Comparison of ENCODE assay signal across 16 cellular contexts in the genomic region with DNA sequence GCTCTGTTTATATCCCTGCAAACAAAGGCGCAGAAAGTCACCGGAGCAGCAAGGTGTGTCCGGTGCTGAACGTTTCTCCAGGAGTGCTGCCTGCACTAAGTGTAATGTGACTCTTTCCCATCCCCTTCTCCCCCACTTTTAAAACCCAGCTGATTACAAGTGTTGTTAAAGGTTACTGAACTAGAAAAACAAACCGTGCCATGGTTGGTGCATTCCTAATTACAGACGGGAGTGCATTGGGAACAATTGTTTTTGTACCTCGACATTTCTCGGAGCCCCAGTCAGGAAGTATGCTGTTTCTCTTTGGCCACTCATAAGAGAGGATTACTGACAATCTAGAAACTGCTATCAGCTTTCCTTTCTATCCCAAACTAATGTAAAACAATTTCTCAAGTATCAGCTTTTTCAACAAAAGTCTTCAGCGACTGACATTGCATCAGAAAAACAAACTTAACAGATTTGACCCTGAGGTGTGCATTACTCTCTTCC.
A peak's percentile ranks its signal among the peaks of the same experiment; 100 is the strongest.
DNase-seq lines count a peak whose midpoint lies in the region; ATAC-seq and TF ChIP-seq lines count a peak whose summit lies in the region.
"Had no signal": no experiment of that assay in that cellular context is flagged by ENCODE, and none has a peak within 500 bp of the region (broad histone marks: within the 10 kb centered on the region; RNA-seq: fewer than 3 reads in every experiment).

No MANE protein-coding gene starts in this region.

- ATAC-seq in IMR-90 (ENCODE audit: low read depth) (peak; percentile 57), GM18870 (IDR thresholded peaks at IDR 0.05; ENCODE audit: unreplicated experiment) (no peak)
- ATAC-seq: activated CD8-positive, alpha-beta memory T cell treated with anti-CD3 and anti-CD28 coated beads, Interleukin-2, amount 10 ng/mL, durations not matched to agents 7 days and 5 days; CD8-positive, alpha-beta T cell; stimulated activated memory B cell treated with anti-CD40 and anti-IgM and Interleukin-4, amounts not matched to agents 10 μg/mL and 1 μg/mL and 100 μg/mL, for 72 hours had no signal

- CTCF ChIA-PET in IMR-90 (lab: Yijun Ruan, JAX): no interaction called here
- CTCF ChIA-PET in activated naive CD4-positive, alpha-beta T cell treated with anti-CD3 and anti-CD28 coated beads for 36 hours (lab: Charles Lee): no interaction called here

- POLR2A ChIA-PET in IMR-90 (lab: Charles Lee; ENCODE audit: unreplicated experiment): no interaction called here

- no peak overlapping the region for H3K27ac Mint-ChIP-seq in activated naive CD4-positive, alpha-beta T cell treated with anti-CD3 and anti-CD28 coated beads for 36 hours
- H3K27ac Mint-ChIP-seq: activated CD8-positive, alpha-beta memory T cell treated with anti-CD3 and anti-CD28 coated beads, Interleukin-2, amount 10 ng/mL, durations not matched to agents 7 days and 5 days; activated naive CD4-positive, alpha-beta T cell treated with anti-CD3 and anti-CD28 coated beads, Interleukin-2, amount 50 U/mL, for 24 hours; CD8-positive, alpha-beta T cell; stimulated activated memory B cell treated with anti-CD40 and anti-IgM and Interleukin-4, amounts not matched to agents 10 μg/mL and 1 μg/mL and 100 μg/mL, for 72 hours had no signal

- H3K4me3 Mint-ChIP-seq in activated naive CD4-positive, alpha-beta T cell treated with anti-CD3 and anti-CD28 coated beads for 36 hours: no peak overlapping the region
- H3K4me3 Mint-ChIP-seq: activated CD8-positive, alpha-beta memory T cell treated with anti-CD3 and anti-CD28 coated beads, Interleukin-2, amount 10 ng/mL, durations not matched to agents 7 days and 5 days; activated naive CD4-positive, alpha-beta T cell treated with anti-CD3 and anti-CD28 coated beads, Interleukin-2, amount 50 U/mL, for 24 hours; CD8-positive, alpha-beta T cell; stimulated activated memory B cell treated with anti-CD40 and anti-IgM and Interleukin-4, amounts not matched to agents 10 μg/mL and 1 μg/mL and 100 μg/mL, for 72 hours had no signal

- H3K36me3 Mint-ChIP-seq in activated naive CD4-positive, alpha-beta T cell treated with anti-CD3 and anti-CD28 coated beads for 36 hours (ENCODE audit: low read depth): no peaks in the 10 kb centered on the region
- H3K36me3 Mint-ChIP-seq: activated CD8-positive, alpha-beta memory T cell treated with anti-CD3 and anti-CD28 coated beads, Interleukin-2, amount 10 ng/mL, durations not matched to agents 7 days and 5 days; activated naive CD4-positive, alpha-beta T cell treated with anti-CD3 and anti-CD28 coated beads, Interleukin-2, amount 50 U/mL, for 24 hours; CD8-positive, alpha-beta T cell; stimulated activated memory B cell treated with anti-CD40 and anti-IgM and Interleukin-4, amounts not matched to agents 10 μg/mL and 1 μg/mL and 100 μg/mL, for 72 hours had no signal

- H2BK20ac ChIP-seq in IMR-90 (ENCODE audit: low read depth, low read length): no peak overlapping the region

- H3K4me2 ChIP-seq in IMR-90 (ENCODE audit: low read depth, low read length) (peak overlapping the region; percentile 69), hepatocyte (peak overlapping the region; percentile 68), MM.1S (ENCODE audit: low read depth, low read length) (no peak overlapping the region)

- no peak overlapping the region for H2BK120ac ChIP-seq in IMR-90 (ENCODE audit: low read depth, low read length)

- H3K27me3 ChIP-seq in IMR-90 (ENCODE audit: control insufficient read depth, insufficient read depth, low read length) (peaks cover 10% of the 10 kb centered on the region), hepatocyte (no peaks in the 10 kb centered on the region), MM.1S (replicated peaks; ENCODE audit: insufficient read depth, low read length) (no peaks in the 10 kb centered on the region)
- H3K27me3 ChIP-seq: cardiac muscle cell, right atrium auricular region had no signal

- H2BK5ac ChIP-seq in IMR-90 (ENCODE audit: low read depth, low read length, poor library complexity, severe bottlenecking): no peak overlapping the region

- DNase-seq in IMR-90 (no peak), NCI-H69 (lab: John Stamatoyannopoulos, UW) (peak; percentile 44), hepatocyte (ENCODE audit: low spot score) (peak; percentile 22), skeletal muscle cell (ENCODE audit: low read depth) (no peak), MM.1S (no peak)
- DNase-seq in activated naive CD4-positive, alpha-beta T cell treated with anti-CD3 and anti-CD28 coated beads for 36 hours: no peak
- DNase-seq: activated CD8-positive, alpha-beta memory T cell treated with anti-CD3 and anti-CD28 coated beads, Interleukin-2, amount 10 ng/mL, durations not matched to agents 7 days and 5 days; CD8-positive, alpha-beta T cell; KBM-7; NCI-H1436 treated with DMSO at 0.1 percent for 48 hours had no signal

- no peaks in the 10 kb centered on the region for H3K4me1 Mint-ChIP-seq in activated naive CD4-positive, alpha-beta T cell treated with anti-CD3 and anti-CD28 coated beads for 36 hours (ENCODE audit: low read depth)
- H3K4me1 Mint-ChIP-seq: activated CD8-positive, alpha-beta memory T cell treated with anti-CD3 and anti-CD28 coated beads, Interleukin-2, amount 10 ng/mL, durations not matched to agents 7 days and 5 days; activated naive CD4-positive, alpha-beta T cell treated with anti-CD3 and anti-CD28 coated beads, Interleukin-2, amount 50 U/mL, for 24 hours; stimulated activated memory B cell treated with anti-CD40 and anti-IgM and Interleukin-4, amounts not matched to agents 10 μg/mL and 1 μg/mL and 100 μg/mL, for 72 hours had no signal

- H3K79me2 ChIP-seq in hepatocyte: no peaks in the 10 kb centered on the region
- no peaks in the 10 kb centered on the region for H3K79me2 ChIP-seq in MM.1S (ENCODE audit: low read length)

- TF ChIP-seq CTCF in IMR-90 (conservative IDR thresholded peaks at IDR 0.05; ENCODE audit: low read depth, low read length) (no peak), hepatocyte (IDR thresholded peaks at IDR 0.05; ENCODE audit: poor library complexity) (no peak), MM.1S (IDR thresholded peaks at IDR 0.05; ENCODE audit: low read length) (no peak)

- no peak overlapping the region for H2AK5ac ChIP-seq in IMR-90 (ENCODE audit: low read depth, low read length)

- no peak overlapping the region for H4K91ac ChIP-seq in IMR-90 (ENCODE audit: insufficient read depth, low read depth, low read length)

- dilution Hi-C loops in IMR-90 (cut with HindIII; ENCODE audit: low sequenced_read_pairs, unreplicated experiment): no loop called here

- WGBS in IMR-90 (ENCODE audit: extremely low coverage in 2 of 2, insufficient read length in 1 of 2), 2 experiments: no CpG with 5 or more reads among the region's 9 CpGs
- 24% methylated on average over 9 of the region's 9 CpGs for WGBS in hepatocyte (ENCODE audit: low lambda C conversion rate, missing lambda C conversion rate)

- TF ChIP-seq POLR2A in IMR-90 (IDR thresholded peaks at IDR 0.05; ENCODE audit: low read depth, low read length): no peak

- H3K36me3 ChIP-seq in IMR-90 (ENCODE audit: control insufficient read depth, insufficient read depth, low read length): no peaks in the 10 kb centered on the region
- no peaks in the 10 kb centered on the region for H3K36me3 ChIP-seq in hepatocyte (replicated peaks; ENCODE audit: insufficient read depth, low read depth)
- no peaks in the 10 kb centered on the region for H3K36me3 ChIP-seq in MM.1S (replicated peaks; ENCODE audit: insufficient read depth, low read length)
- H3K36me3 ChIP-seq: cardiac muscle cell, right atrium auricular region had no signal

- peak overlapping the region; percentile 6; the same call in 1 of the 2 replicates for H3K9ac ChIP-seq in IMR-90 (ENCODE audit: low read depth, low read length)
- no peak overlapping the region for H3K9ac ChIP-seq in MM.1S (ENCODE audit: low read length)

- no peak overlapping the region for H3K23ac ChIP-seq in IMR-90 (ENCODE audit: low read depth, low read length)

- intact Hi-C loops in IMR-90 (cut with micrococcal nuclease): no loop called here
- intact Hi-C loops in activated naive CD4-positive, alpha-beta T cell treated with anti-CD3 and anti-CD28 coated beads for 36 hours (cut with micrococcal nuclease): no loop called here

- no peak overlapping the region; the same call in 1 of the 2 replicates for H4K5ac ChIP-seq in IMR-90 (ENCODE audit: low read depth, low read length)

- H2AFZ ChIP-seq in IMR-90 (replicated peaks; ENCODE audit: low read length, poor library complexity): peak overlapping the region; percentile 26
- peak overlapping the region; percentile 57 for H2AFZ ChIP-seq in hepatocyte
- no peak overlapping the region for H2AFZ ChIP-seq in MM.1S (ENCODE audit: low read length)

- no peak for TF ChIP-seq RAD21 in IMR-90 (IDR thresholded peaks at IDR 0.05; ENCODE audit: low read length)

- H3K18ac ChIP-seq in IMR-90 (ENCODE audit: low read depth, low read length): no peak overlapping the region

- H3K27ac ChIP-seq in IMR-90 (ENCODE audit: insufficient read depth, low read length) (no peak overlapping the region), hepatocyte (peak overlapping the region; percentile 18), MM.1S (ENCODE audit: low read length) (no peak overlapping the region)
- H3K27ac ChIP-seq: cardiac muscle cell, right atrium auricular region, SK-N-MC had no signal

- in situ Hi-C loops in IMR-90 (cut with MboI; ENCODE audit: low sequenced_read_pairs): no loop called here

- H3K27me3 Mint-ChIP-seq in activated naive CD4-positive, alpha-beta T cell treated with anti-CD3 and anti-CD28 coated beads for 36 hours (ENCODE audit: low read depth): no peaks in the 10 kb centered on the region
- H3K27me3 Mint-ChIP-seq: activated CD8-positive, alpha-beta memory T cell treated with anti-CD3 and anti-CD28 coated beads, Interleukin-2, amount 10 ng/mL, durations not matched to agents 7 days and 5 days; stimulated activated memory B cell treated with anti-CD40 and anti-IgM and Interleukin-4, amounts not matched to agents 10 μg/mL and 1 μg/mL and 100 μg/mL, for 72 hours had no signal

- H2BK15ac ChIP-seq in IMR-90 (ENCODE audit: low read depth, low read length): no peak overlapping the region

- no peak overlapping the region for H2AK9ac ChIP-seq in IMR-90 (replicated peaks; ENCODE audit: low read depth, low read length, poor library complexity)

- H3K4me1 ChIP-seq in IMR-90 (ENCODE audit: control insufficient read depth, insufficient read depth, low read length) (no peaks in the 10 kb centered on the region; the same call in 1 of the 2 replicates), hepatocyte (ENCODE audit: insufficient read depth) (no peaks in the 10 kb centered on the region), MM.1S (ENCODE audit: low read length) (no peaks in the 10 kb centered on the region)
- H3K4me1 ChIP-seq: right atrium auricular region had no signal

- H3K4ac ChIP-seq in IMR-90 (ENCODE audit: low read depth, low read length): no peak overlapping the region

- 0 out of 2 replicates have a peak overlapping the region, but pooled peaks have one; percentile 17 for H3K14ac ChIP-seq in IMR-90 (replicated peaks; ENCODE audit: low read depth, low read length)

- H3K4me3 ChIP-seq in IMR-90 (ENCODE audit: insufficient read depth, low read depth, low read length): 0 out of 2 replicates have a peak overlapping the region, but pooled peaks have one; percentile 7
- H3K4me3 ChIP-seq in hepatocyte: no peak overlapping the region
- H3K4me3 ChIP-seq in skeletal muscle cell (ENCODE audit: low read depth, low read length): peak overlapping the region; percentile 15
- no peak overlapping the region for H3K4me3 ChIP-seq in MM.1S (ENCODE audit: low read length)
- H3K4me3 ChIP-seq: cardiac muscle cell, right atrium auricular region, SK-N-MC had no signal

- no peak overlapping the region; the same call in 1 of the 2 replicates for H3K56ac ChIP-seq in IMR-90 (ENCODE audit: extremely low read depth, insufficient read depth, low read length)

- no peaks in the 10 kb centered on the region for H3K9me1 ChIP-seq in IMR-90 (ENCODE audit: insufficient read depth, low read length)

- H3K9me3 ChIP-seq in IMR-90 (ENCODE audit: control insufficient read depth, insufficient read depth, low read length) (no peaks in the 10 kb centered on the region), hepatocyte (ENCODE audit: low read depth) (no peaks in the 10 kb centered on the region), MM.1S (replicated peaks; ENCODE audit: insufficient read depth, low read length) (no peaks in the 10 kb centered on the region)
- H3K9me3 ChIP-seq: right atrium auricular region had no signal

- H4K8ac ChIP-seq in IMR-90 (ENCODE audit: low read depth in 2 of 2, low read length in 2 of 2): no peak overlapping the region

- H3F3A ChIP-seq in MM.1S (ENCODE audit: insufficient read depth, low read length): no peaks in the 10 kb centered on the region

- H3K9me3 Mint-ChIP-seq in activated naive CD4-positive, alpha-beta T cell treated with anti-CD3 and anti-CD28 coated beads for 36 hours: peaks cover 3% of the 10 kb centered on the region
- H3K9me3 Mint-ChIP-seq: activated naive CD4-positive, alpha-beta T cell treated with anti-CD3 and anti-CD28 coated beads, Interleukin-2, amount 50 U/mL, for 24 hours had no signal

- no peaks in the 10 kb centered on the region for H3K79me1 ChIP-seq in IMR-90 (ENCODE audit: low read depth in 1 of 2, low read length in 2 of 2)

- no peaks in the 10 kb centered on the region for H3K9me2 ChIP-seq in hepatocyte (replicated peaks; ENCODE audit: insufficient read depth)
- H3K9me2 ChIP-seq in MM.1S (replicated peaks; ENCODE audit: insufficient read depth, low read length): no peaks in the 10 kb centered on the region

- H4K20me1 ChIP-seq in IMR-90 (ENCODE audit: insufficient read depth, low read length): no peaks in the 10 kb centered on the region
- no peaks in the 10 kb centered on the region for H4K20me1 ChIP-seq in hepatocyte (ENCODE audit: insufficient read depth, poor library complexity, severe bottlenecking)
- H4K20me1 ChIP-seq in MM.1S (ENCODE audit: insufficient read depth, low read length): no peaks in the 10 kb centered on the region

- BruUV-seq in IMR-90 (replicated peaks; lab: Mats Ljungman, UMichigan): no TSS peak

Comparison
In these comparisons a context has a peak if more than half of its experiments do, and no peak if none do; other contexts are left out.
1. DNase-seq: peak in NCI-H69 (single experiment) and hepatocyte (single experiment); none in IMR-90 (single experiment), skeletal muscle cell (single experiment), MM.1S (single experiment) and activated naive CD4-positive, alpha-beta T cell treated with anti-CD3 and anti-CD28 coated beads for 36 hours (single experiment).
2. H3K4me3 ChIP-seq: peak in IMR-90 (single experiment) and skeletal muscle cell (single experiment); none in hepatocyte (single experiment) and MM.1S (single experiment).